In the genomic region with DNA sequence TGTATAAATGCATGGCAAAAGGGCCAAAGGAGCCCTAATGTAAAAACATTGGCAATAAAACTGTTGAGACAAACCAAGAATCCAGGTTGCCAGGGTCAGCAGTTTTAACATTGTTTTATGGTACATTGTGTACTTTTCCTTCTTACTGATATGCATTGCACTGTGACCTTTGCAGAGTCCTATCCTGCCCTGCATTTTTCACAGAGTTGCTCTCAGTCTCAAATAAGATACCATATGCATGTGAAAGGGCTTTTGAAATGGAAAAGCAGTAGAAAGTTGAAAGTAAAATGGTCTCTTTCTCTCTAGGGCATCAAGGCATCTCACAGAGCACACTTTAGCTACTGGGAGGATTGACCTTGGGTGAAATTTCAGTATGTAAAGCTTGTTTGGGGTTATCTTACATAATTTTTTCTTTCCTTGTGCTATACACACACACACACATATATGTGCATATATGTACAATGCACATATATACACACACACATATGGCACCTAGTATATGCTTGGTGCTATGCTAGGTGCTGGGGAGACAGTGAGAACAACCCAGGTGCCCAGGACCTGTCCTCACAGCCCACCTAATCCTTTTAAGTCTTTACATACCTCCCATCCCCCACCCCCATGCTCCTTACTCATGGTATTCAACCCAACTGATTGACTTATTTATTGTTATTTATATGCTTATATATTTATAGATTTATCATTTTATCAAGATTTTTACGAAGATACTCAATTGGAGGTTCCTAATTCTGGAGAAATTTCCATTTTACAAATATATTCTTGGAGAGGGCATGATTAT, we compare ENCODE assay signal across 1 cellular context.
TF ChIP-seq lines count a peak whose summit lies in the region.

No MANE protein-coding gene starts in this region.

TF ChIP-seq in H1, 55 proteins besides CTCF, POLR2A, EP300 and RAD21:
- TF ChIP-seq SIRT6 (IDR thresholded peaks at IDR 0.05; ENCODE audit: low read length): no peak
- TF ChIP-seq POU5F1 (IDR thresholded peaks at IDR 0.05; ENCODE audit: low read depth, low read length): peak; percentile 73; the same call in 1 of the 2 replicates
- no peak for TF ChIP-seq SP1 (IDR thresholded peaks at IDR 0.05; ENCODE audit: low read depth, low read length)
- no peak for TF ChIP-seq CREB1 (IDR thresholded peaks at IDR 0.05)
